In genomic region chr12:78977463-78977862, GRCh38 we compare ENCODE assay signal across 22 cellular contexts.
DNase-seq lines count a peak whose midpoint lies in the region; ATAC-seq and TF ChIP-seq lines count a peak whose summit lies in the region.
"Had no signal": no experiment of that assay in that cellular context is flagged by ENCODE, and none has a peak within 500 bp of the region (broad histone marks: within the 10 kb centered on the region; RNA-seq: fewer than 3 reads in every experiment).

No MANE protein-coding gene starts in this region.

- no peak for TF ChIP-seq CTCF in osteoblast (IDR thresholded peaks at IDR 0.05; ENCODE audit: extremely low read depth, low read depth, low read length)

- no peak for ATAC-seq in GM21367 (IDR thresholded peaks at IDR 0.05; ENCODE audit: unreplicated experiment)

- H2AFZ ChIP-seq in osteoblast (ENCODE audit: low read length), result no peak overlapping the region

- H3K4me1 ChIP-seq in osteoblast (ENCODE audit: insufficient read depth, low read length), result no peaks in the 10 kb centered on the region
- H3K4me1 ChIP-seq: BLaER1, colonic mucosa, tibial artery had no signal

- H3K27me3 ChIP-seq in osteoblast (ENCODE audit: insufficient read depth, low read length), result no peaks in the 10 kb centered on the region
- H3K27me3 ChIP-seq: BLaER1, colonic mucosa, tibial artery had no signal

- H3K79me2 ChIP-seq in osteoblast (ENCODE audit: insufficient read depth, low read length), result no peaks in the 10 kb centered on the region

- no peaks in the 10 kb centered on the region for H3K36me3 ChIP-seq in osteoblast (ENCODE audit: insufficient read depth, low read length)
- H3K36me3 ChIP-seq: colonic mucosa, tibial artery had no signal

- no peak overlapping the region for H3K4me3 ChIP-seq in osteoblast (ENCODE audit: insufficient read depth, low read length)
- H3K4me3 ChIP-seq: BLaER1, colonic mucosa, SK-N-MC, tibial artery had no signal

- no peaks in the 10 kb centered on the region for H3K9me3 ChIP-seq in osteoblast (ENCODE audit: low read depth, low read length)
- H3K9me3 ChIP-seq: BLaER1, colonic mucosa, tibial artery had no signal

- DNase-seq in DMS53 (lab: John Stamatoyannopoulos, UW), result peak; percentile 23
- DNase-seq in DMS53 treated with DMSO at 0.1 percent for 48 hours (lab: John Stamatoyannopoulos, UW; ENCODE audit: unreplicated experiment), result no peak
- peak; percentile 67 for DNase-seq in NOMO-1 treated with DMSO at 0.1 percent for 48 hours (lab: John Stamatoyannopoulos, UW; ENCODE audit: unreplicated experiment)
- DNase-seq in dermis blood vessel endothelial cell, result peak; percentile 43
- peak; percentile 8 for DNase-seq in osteoblast (ENCODE audit: insufficient read length, low spot score, missing footprints)
- no peak for DNase-seq in NCI-H1105 (lab: John Stamatoyannopoulos, UW)
- DNase-seq in middle frontal gyrus (ENCODE audit: extremely low spot score, low spot score), result no peak
- DNase-seq: activated CD4-positive, alpha-beta T cell treated with anti-CD3 and anti-CD28 coated beads, Interleukin-2, amount 10 ng/mL, durations not matched to agents 24 days and 14 days; activated CD8-positive, alpha-beta memory T cell treated with anti-CD3 and anti-CD28 coated beads, Interleukin-2, amount 50 U/mL, for 48 hours; activated naive CD4-positive, alpha-beta T cell treated with Interleukin-2 at 50 U/mL for 16 hours; colonic mucosa; DMS153; erythroblast; H9; immature natural killer cell; NCI-H446 treated with DMSO at 0.1 percent for 48 hours; stimulated activated naive CD4-positive, alpha-beta T cell; tibial artery had no signal

- no peaks in the 10 kb centered on the region for H4K20me1 ChIP-seq in osteoblast (ENCODE audit: insufficient read depth, low read length)
- H4K20me1 ChIP-seq: BLaER1 had no signal

- no peak overlapping the region for H3K4me2 ChIP-seq in osteoblast (ENCODE audit: insufficient read depth, low read length)
- H3K4me2 ChIP-seq: BLaER1 had no signal

- no peak overlapping the region for H3K27ac ChIP-seq in osteoblast (ENCODE audit: low read depth, low read length)
- H3K27ac ChIP-seq: 22Rv1, BLaER1, colonic mucosa, SK-N-MC, tibial artery had no signal

Comparison
In these comparisons a context has a peak if more than half of its experiments do, and no peak if none do; other contexts are left out.
1. DNase-seq: peak in DMS53 (single experiment), NOMO-1 treated with DMSO at 0.1 percent for 48 hours (single experiment), dermis blood vessel endothelial cell (single experiment) and osteoblast (single experiment); none in DMS53 treated with DMSO at 0.1 percent for 48 hours (single experiment), NCI-H1105 (single experiment) and middle frontal gyrus (single experiment).